Comparison of ENCODE assay signal across 1 cellular context in the genomic region with DNA sequence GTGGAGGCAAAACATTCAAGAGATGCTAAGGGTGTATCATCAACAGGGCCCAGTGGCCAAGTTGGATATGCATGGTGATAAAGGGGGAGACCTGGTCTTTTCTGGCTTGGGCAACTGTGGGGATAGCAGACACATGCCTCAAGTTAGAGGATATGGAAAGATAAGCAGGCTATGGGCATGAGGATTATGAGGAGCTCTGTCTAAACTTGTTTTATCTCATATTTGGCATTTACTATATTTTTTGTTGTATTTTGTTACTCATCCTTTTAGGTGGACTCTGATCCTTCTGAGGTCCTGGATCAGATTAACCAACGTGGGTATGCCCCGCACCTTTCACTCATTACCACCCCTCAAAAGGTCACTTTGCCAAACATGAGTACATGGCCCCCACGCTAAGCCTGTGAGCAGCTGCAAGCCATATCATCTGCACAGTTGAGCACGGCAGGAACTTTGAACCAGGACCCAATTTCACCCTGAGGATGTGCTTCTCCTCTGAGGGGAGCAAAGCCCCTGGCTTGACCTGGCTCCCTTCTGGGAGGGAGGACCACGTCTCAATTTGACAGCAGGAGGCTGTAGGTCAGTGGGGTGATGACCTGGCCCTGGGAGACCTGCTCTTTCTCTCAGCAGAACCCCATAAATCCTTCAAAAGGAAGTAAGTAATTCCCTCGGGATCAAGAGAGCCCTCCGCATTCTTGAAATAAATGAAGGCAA.
TF ChIP-seq lines count a peak whose summit lies in the region.

No MANE protein-coding gene starts in this region.

TF ChIP-seq in Ishikawa, 13 proteins besides CTCF, POLR2A, EP300 and RAD21 (continued from another document):
- TF ChIP-seq, protein P1, sequence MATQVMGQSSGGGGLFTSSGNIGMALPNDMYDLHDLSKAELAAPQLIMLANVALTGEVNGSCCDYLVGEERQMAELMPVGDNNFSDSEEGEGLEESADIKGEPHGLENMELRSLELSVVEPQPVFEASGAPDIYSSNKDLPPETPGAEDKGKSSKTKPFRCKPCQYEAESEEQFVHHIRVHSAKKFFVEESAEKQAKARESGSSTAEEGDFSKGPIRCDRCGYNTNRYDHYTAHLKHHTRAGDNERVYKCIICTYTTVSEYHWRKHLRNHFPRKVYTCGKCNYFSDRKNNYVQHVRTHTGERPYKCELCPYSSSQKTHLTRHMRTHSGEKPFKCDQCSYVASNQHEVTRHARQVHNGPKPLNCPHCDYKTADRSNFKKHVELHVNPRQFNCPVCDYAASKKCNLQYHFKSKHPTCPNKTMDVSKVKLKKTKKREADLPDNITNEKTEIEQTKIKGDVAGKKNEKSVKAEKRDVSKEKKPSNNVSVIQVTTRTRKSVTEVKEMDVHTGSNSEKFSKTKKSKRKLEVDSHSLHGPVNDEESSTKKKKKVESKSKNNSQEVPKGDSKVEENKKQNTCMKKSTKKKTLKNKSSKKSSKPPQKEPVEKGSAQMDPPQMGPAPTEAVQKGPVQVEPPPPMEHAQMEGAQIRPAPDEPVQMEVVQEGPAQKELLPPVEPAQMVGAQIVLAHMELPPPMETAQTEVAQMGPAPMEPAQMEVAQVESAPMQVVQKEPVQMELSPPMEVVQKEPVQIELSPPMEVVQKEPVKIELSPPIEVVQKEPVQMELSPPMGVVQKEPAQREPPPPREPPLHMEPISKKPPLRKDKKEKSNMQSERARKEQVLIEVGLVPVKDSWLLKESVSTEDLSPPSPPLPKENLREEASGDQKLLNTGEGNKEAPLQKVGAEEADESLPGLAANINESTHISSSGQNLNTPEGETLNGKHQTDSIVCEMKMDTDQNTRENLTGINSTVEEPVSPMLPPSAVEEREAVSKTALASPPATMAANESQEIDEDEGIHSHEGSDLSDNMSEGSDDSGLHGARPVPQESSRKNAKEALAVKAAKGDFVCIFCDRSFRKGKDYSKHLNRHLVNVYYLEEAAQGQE (IDR thresholded peaks at IDR 0.05; ENCODE audit: low read depth): no peak
